ENCODE assay signal across 8 cellular contexts in genomic region chr1:220592714-220593113, GRCh38.
"Had no signal": no experiment of that assay in that cellular context is flagged by ENCODE, and none has a peak within 500 bp of the region (broad histone marks: within the 10 kb centered on the region; RNA-seq: fewer than 3 reads in every experiment).

No MANE protein-coding gene starts in this region.

- FAIRE-seq: G401.6, GM12878, GM12891, GM12892, GM18507, GM19239 had no signal

- DNase-seq: GDM1, GF-D8 had no signal

- H3K4me3 ChIP-seq: GM12878 had no signal

- ATAC-seq: GM12878 had no signal
